ENCODE assay signal across 9 cellular contexts in genomic region chr3:129003578-129004112, GRCh38. TPM values are rescaled to one million over a fixed set of nuclear protein-coding genes. Genes with fewer than 3 reads are reported as not detected.
DNase-seq lines count a peak whose midpoint lies in the region; ATAC-seq and TF ChIP-seq lines count a peak whose summit lies in the region.
"Had no signal": no experiment of that assay in that cellular context is flagged by ENCODE, and none has a peak within 500 bp of the region (broad histone marks: within the 10 kb centered on the region; RNA-seq: fewer than 3 reads in every experiment).

No MANE protein-coding gene starts in this region.

- no peak overlapping the region for H3K27ac ChIP-seq in iPS-18a (ENCODE audit: low read length)

- H3K27me3 ChIP-seq in iPS-18a (ENCODE audit: control insufficient read depth, insufficient read depth, low read length), result peaks cover 96% of the 10 kb centered on the region

- H3K36me3 Mint-ChIP-seq in CD14-positive monocyte, result no peaks in the 10 kb centered on the region

- no peaks in the 10 kb centered on the region for H3K36me3 ChIP-seq in iPS-18a (ENCODE audit: control insufficient read depth, low read depth, low read length)

- peaks cover 13% of the 10 kb centered on the region for H3K4me1 ChIP-seq in iPS-18a (ENCODE audit: control insufficient read depth, low read depth, low read length)

- H3K4me1 Mint-ChIP-seq in CD14-positive monocyte, result peaks cover 15% of the 10 kb centered on the region

- peaks cover 52 to 62% (median 57%) of the 10 kb centered on the region in 3 donors for H3K27me3 Mint-ChIP-seq in CD14-positive monocyte (ENCODE audit: low read depth in 3 of 3)

- intact Hi-C loops in CD14-positive monocyte (cut with micrococcal nuclease), result no loop called here

- peak overlapping the region; percentile 29 for H3K4me3 ChIP-seq in iPS-18a (ENCODE audit: low read length)

- H3K9ac ChIP-seq in iPS-18a (ENCODE audit: low read length), result no peak overlapping the region

- no peak overlapping the region for H3K27ac Mint-ChIP-seq in CD14-positive monocyte

- ATAC-seq in stimulated activated naive CD8-positive, alpha-beta T cell treated with anti-CD3 and anti-CD28 coated beads, Interleukin-15, Interleukin-2, amounts not matched to agents 100 U/mL and 50 U/mL, for 24 hours, result peak; percentile 66
- ATAC-seq in GM18520 (IDR thresholded peaks at IDR 0.05; ENCODE audit: unreplicated experiment) (no peak), HG02798 (IDR thresholded peaks at IDR 0.05; ENCODE audit: poor library complexity, unreplicated experiment) (no peak)

- H3K9me3 ChIP-seq in iPS-18a (ENCODE audit: control insufficient read depth, low read depth, low read length), result no peaks in the 10 kb centered on the region

- peaks cover 0 to 16% (median 5%) of the 10 kb centered on the region in 7 donors for H3K9me3 Mint-ChIP-seq in CD14-positive monocyte

- peak overlapping the region; percentile 64 to 85 for H3K4me3 Mint-ChIP-seq in CD14-positive monocyte

- DNase-seq in CD14-positive monocyte (ENCODE audit: low spot score) (no peak), NCI-H146 (lab: John Stamatoyannopoulos, UW) (peak; percentile 89), activated T-helper 1 cell treated with Interleukin-2 at 50 U/mL for 16 hours (ENCODE audit: low read depth) (peak; percentile 45), H4 (ENCODE audit: low spot score) (no peak)
- DNase-seq in stimulated activated naive CD8-positive, alpha-beta T cell treated with anti-CD3 and anti-CD28 coated beads, Interleukin-15, Interleukin-2, amounts not matched to agents 100 U/mL and 50 U/mL, for 24 hours, result peak; percentile 54

- TF ChIP-seq CTCF in CD14-positive monocyte (IDR thresholded peaks at IDR 0.05), result no peak

RNA-seq across cellular contexts. Expression of gene EFCC1, which starts 2.5 kb away (rescaled TPM):
- under 1 TPM; 0.11 to 0.15 TPM for polyA plus RNA-seq in CD14-positive monocyte
- total RNA-seq in H4 (2014; rRNA removed; shearing (Covaris generic)), result 0.27 and 1.2 TPM in 2 replicates

RNA-seq across cellular contexts. Expression of gene CFAP92, which starts 9.8 kb away (rescaled TPM):
- under 1 TPM; 0.19 to 0.50 TPM for polyA plus RNA-seq in CD14-positive monocyte
- total RNA-seq in H4 (2014; rRNA removed; shearing (Covaris generic)), result 0.06 and 0.50 TPM in 2 replicates

RNA-seq across cellular contexts. Expression of gene GP9, which starts 56.9 kb away (rescaled TPM):
- polyA plus RNA-seq in CD14-positive monocyte, result 1 to 10 TPM in 1 of 2 donors, under 1 TPM in 1; 0.74 to 2.7 TPM
- total RNA-seq in H4 (2014; rRNA removed; shearing (Covaris generic)), result not detected in 2 replicates
- total RNA-seq: skeletal muscle tissue had no signal

Comparison
In these comparisons a context has a peak if more than half of its experiments do, and no peak if none do; other contexts are left out.
1. DNase-seq: peak in NCI-H146 (single experiment), activated T-helper 1 cell treated with Interleukin-2 at 50 U/mL for 16 hours (single experiment) and stimulated activated naive CD8-positive, alpha-beta T cell treated with anti-CD3 and anti-CD28 coated beads, Interleukin-15, Interleukin-2, amounts not matched to agents 100 U/mL and 50 U/mL, for 24 hours (single experiment); none in CD14-positive monocyte (single experiment) and H4 (single experiment).